In genomic region chr1:202145325-202146140, GRCh38 we compare ENCODE assay signal across 1 cellular context.
TF ChIP-seq lines count a peak whose summit lies in the region.

No MANE protein-coding gene starts in this region.

TF ChIP-seq in H1, 55 proteins besides CTCF, POLR2A, EP300 and RAD21:
- no peak for TF ChIP-seq ATF2 (IDR thresholded peaks at IDR 0.05; ENCODE audit: low read length)
